8 cellular contexts compared by ENCODE assay signal in genomic region chr3:15064835-15065549, GRCh38. TPM values are rescaled to one million over a fixed set of nuclear protein-coding genes. Genes with fewer than 3 reads are reported as not detected.
DNase-seq lines count a peak whose midpoint lies in the region; TF ChIP-seq lines count a peak whose summit lies in the region.

Gene MRPS25 (minus strand): TSS chr3:15065315. CDS start chr3:15065194, 121 bp downstream.

- peak; percentile 88 for DNase-seq in G401 (ENCODE audit: low spot score)
- DNase-seq in HCEC 1CT = peak; percentile 95
- DNase-seq in MM.1S = peak; percentile 94
- peak; percentile 58 for DNase-seq in SIG-M5 (lab: John Stamatoyannopoulos, UW)
- peak; percentile 77 for DNase-seq in activated gamma-delta T cell (lab: John Stamatoyannopoulos, UW)
- DNase-seq in foreskin fibroblast = peak; percentile 95 to 98
- peak; percentile 74 for DNase-seq in neural crest cell (ENCODE audit: low read depth, low spot score)
- DNase-seq in stomach = peak; percentile 92

- H3K9me3 ChIP-seq in MM.1S (replicated peaks; ENCODE audit: insufficient read depth, low read length) (no peaks in the 10 kb centered on the region), stomach (no peaks in the 10 kb centered on the region)

- H3K4me3 Mint-ChIP-seq in neural crest cell = peak within 1 kb of the TSS; percentile 98

- peak within 1 kb of the TSS; percentile 92 for H2AFZ ChIP-seq in MM.1S (ENCODE audit: low read length)

- peaks cover 32% of the 10 kb centered on the region for H3K79me2 ChIP-seq in MM.1S (ENCODE audit: low read length)

- H3K4me3 ChIP-seq in MM.1S (ENCODE audit: low read length) (peak within 1 kb of the TSS; percentile 92), foreskin fibroblast (ENCODE audit: low read depth in 1 of 2, low read length in 2 of 2) (peak within 1 kb of the TSS; percentile 85 to 95), stomach (peak within 1 kb of the TSS; percentile 89 to 97 (median 92))

- H3K4me2 ChIP-seq in MM.1S (ENCODE audit: low read depth, low read length) = peak within 1 kb of the TSS; percentile 81

- TF ChIP-seq CTCF in MM.1S (IDR thresholded peaks at IDR 0.05; ENCODE audit: low read length) (no peak), foreskin fibroblast (IDR thresholded peaks at IDR 0.05; ENCODE audit: low read depth, low read length) (no peak), neural crest cell (conservative IDR thresholded peaks at IDR 0.05) (no peak), stomach (IDR thresholded peaks at IDR 0.05) (no peak)

- intact Hi-C loops in stomach (cut with DNase I; ENCODE audit: low total_unique reads) = no loop called here

- peak within 1 kb of the TSS; percentile 98 for H3K27ac Mint-ChIP-seq in neural crest cell (ENCODE audit: unreplicated experiment)

- no peak for TF ChIP-seq EP300 in stomach (IDR thresholded peaks at IDR 0.05)

- 0 to 1% (median 0%) methylated on average over 34 to 69 of the region's 69 CpGs for WGBS in stomach, 5 donors

- H3K27me3 ChIP-seq in MM.1S (replicated peaks; ENCODE audit: insufficient read depth, low read length) (no peaks in the 10 kb centered on the region), stomach (no peaks in the 10 kb centered on the region)

- H3K9ac ChIP-seq in MM.1S (ENCODE audit: low read length) = peak within 1 kb of the TSS; percentile 95

- in situ Hi-C loops in G401 (cut with HindIII; ENCODE audit: low sequenced_read_pairs) = no loop called here

- H3K9me3 Mint-ChIP-seq in neural crest cell = no peaks in the 10 kb centered on the region

- no peaks in the 10 kb centered on the region for H3F3A ChIP-seq in MM.1S (ENCODE audit: insufficient read depth, low read length)

- peak in 2 of 4 donors; percentile 40 to 74 for TF ChIP-seq POLR2A in stomach (IDR thresholded peaks at IDR 0.05)

- no peaks in the 10 kb centered on the region for H3K27me3 Mint-ChIP-seq in neural crest cell (ENCODE audit: low read depth)

- H3K4me1 ChIP-seq in MM.1S (ENCODE audit: low read length) (peaks cover 5% of the 10 kb centered on the region), stomach (peaks cover 14 to 23% (median 20%) of the 10 kb centered on the region in 4 donors)

- no peaks in the 10 kb centered on the region for H3K9me2 ChIP-seq in MM.1S (replicated peaks; ENCODE audit: insufficient read depth, low read length)

- H3K4me1 Mint-ChIP-seq in neural crest cell = peaks cover 30% of the 10 kb centered on the region

- 0 out of 2 replicates have a peak, but pooled peaks cover 3% of the 10 kb centered on the region for H4K20me1 ChIP-seq in MM.1S (ENCODE audit: insufficient read depth, low read length)

- H3K36me3 Mint-ChIP-seq in neural crest cell (ENCODE audit: low read depth) = peaks cover 21% of the 10 kb centered on the region

- no peaks in the 10 kb centered on the region for H3K36me3 ChIP-seq in MM.1S (replicated peaks; ENCODE audit: insufficient read depth, low read length)
- peaks cover 0 to 5% (median under 1%) of the 10 kb centered on the region in 4 donors for H3K36me3 ChIP-seq in stomach

- H3K27ac ChIP-seq in MM.1S (ENCODE audit: low read length) = peak within 1 kb of the TSS; percentile 54
- H3K27ac ChIP-seq in stomach = peak within 1 kb of the TSS; percentile 84 to 93 (median 89)

RNA-seq across cellular contexts. Expression of gene MRPS25, which starts in this region (rescaled TPM):
- total RNA-seq in G401 (2014; rRNA removed; shearing (Covaris generic)) = 29.8 and 46.4 TPM in 2 replicates
- total RNA-seq in neural crest cell = 60.9 and 62.0 TPM in 2 replicates
- 100 to 1,000 TPM in 1 of 5 donors, 10 to 100 TPM in 4; 13.9 to 126 (median 24.9) TPM for total RNA-seq in stomach
- 10 to 100 TPM; 17.7 to 51.9 (median 38.3) TPM for polyA plus RNA-seq in stomach

Comparison
In these comparisons a context has a peak if more than half of its experiments do, and no peak if none do; other contexts are left out.
1. Peak in every context shown above with its lines: DNase-seq, H3K4me3 ChIP-seq and H3K27ac ChIP-seq.